ENCODE assay signal across 11 cellular contexts in genomic region chr4:54566608-54567007, GRCh38.
DNase-seq lines count a peak whose midpoint lies in the region; ATAC-seq, FAIRE-seq and TF ChIP-seq lines count a peak whose summit lies in the region.
"Had no signal": no experiment of that assay in that cellular context is flagged by ENCODE, and none has a peak within 500 bp of the region (broad histone marks: within the 10 kb centered on the region; RNA-seq: fewer than 3 reads in every experiment).

No MANE protein-coding gene starts in this region.

- H3K27ac ChIP-seq in smooth muscle cell (ENCODE audit: low read depth) (no peak overlapping the region), sigmoid colon (no peak overlapping the region), substantia nigra (ENCODE audit: low read depth, low read length, poor library complexity, severe bottlenecking) (no peak overlapping the region)
- H3K27ac ChIP-seq: left ventricle myocardium inferior had no signal

- H3K4me1 ChIP-seq in smooth muscle cell (ENCODE audit: low read depth) = peaks cover 12% of the 10 kb centered on the region
- no peaks in the 10 kb centered on the region for H3K4me1 ChIP-seq in sigmoid colon

- no peak for TF ChIP-seq POLR2A in GM18505 (IDR thresholded peaks at IDR 0.05; ENCODE audit: borderline replicate concordance, extremely low read depth, insufficient read depth, insufficient read length)
- TF ChIP-seq POLR2A in sigmoid colon (IDR thresholded peaks at IDR 0.05) = no peak

- H3K27me3 ChIP-seq in smooth muscle cell (ENCODE audit: low read depth) = no peaks in the 10 kb centered on the region
- H3K27me3 ChIP-seq in sigmoid colon = no peaks in the 10 kb centered on the region

- TF ChIP-seq EP300 in sigmoid colon (IDR thresholded peaks at IDR 0.05) = no peak

- peaks cover 12% of the 10 kb centered on the region for H3F3A ChIP-seq in smooth muscle cell (ENCODE audit: low read depth)

- H3K4me2 ChIP-seq in smooth muscle cell = no peak overlapping the region

- peak; percentile 67 for ATAC-seq in GM18505 (IDR thresholded peaks at IDR 0.05; ENCODE audit: unreplicated experiment)
- ATAC-seq in GM21526 (IDR thresholded peaks at IDR 0.05; ENCODE audit: low FRiP score, unreplicated experiment) = peak; percentile 91
- ATAC-seq in HG03520 (IDR thresholded peaks at IDR 0.05; ENCODE audit: unreplicated experiment) = peak; percentile 72

- 77% methylated on average over 5 of the region's 5 CpGs for whole genome bisulfite sequencing in smooth muscle cell (ENCODE audit: low lambda C conversion rate)
- WGBS in sigmoid colon, 2 donors = 12 to 40% methylated on average over 5 of the region's 5 CpGs

- H4K20me1 ChIP-seq in smooth muscle cell (ENCODE audit: low read depth) = no peaks in the 10 kb centered on the region

- H2AFZ ChIP-seq in smooth muscle cell (ENCODE audit: low read depth) = no peak overlapping the region

- H3K36me3 ChIP-seq in smooth muscle cell (ENCODE audit: low read depth) (no peaks in the 10 kb centered on the region), sigmoid colon (no peaks in the 10 kb centered on the region)
- H3K36me3 ChIP-seq: left ventricle myocardium inferior had no signal

- no peaks in the 10 kb centered on the region for H3K79me2 ChIP-seq in smooth muscle cell (ENCODE audit: low read depth)

- intact Hi-C loops in sigmoid colon (cut with DNase I) = no loop called here

- no peak for DNase-seq in RCC 7860 (ENCODE audit: low spot score)
- no peak for DNase-seq in smooth muscle cell (lab: John Stamatoyannopoulos, UW; ENCODE audit: unreplicated experiment)
- DNase-seq in NCI-H446 (lab: John Stamatoyannopoulos, UW) = no peak
- no peak for DNase-seq in sigmoid colon
- DNase-seq in substantia nigra (lab: John Stamatoyannopoulos, UW) = no peak
- DNase-seq: C1 segment of cervical spinal cord, erythroblast, left ventricle myocardium inferior had no signal

- H3K9me3 ChIP-seq in smooth muscle cell (replicated peaks; ENCODE audit: low read depth) (no peaks in the 10 kb centered on the region), sigmoid colon (no peaks in the 10 kb centered on the region)
- H3K9me3 ChIP-seq: left ventricle myocardium inferior had no signal

- FAIRE-seq in RCC 7860 (lab: Jason Lieb, UNC) = peak; percentile 17

- H3K4me3 ChIP-seq in smooth muscle cell (no peak overlapping the region), sigmoid colon (no peak overlapping the region)
- H3K4me3 ChIP-seq: left ventricle myocardium inferior had no signal

- H3K9ac ChIP-seq in smooth muscle cell (ENCODE audit: low read depth) = no peak overlapping the region

- TF ChIP-seq CTCF in smooth muscle cell (IDR thresholded peaks at IDR 0.05; ENCODE audit: borderline replicate concordance, insufficient read depth, poor library complexity, severe bottlenecking) = no peak
- TF ChIP-seq CTCF in sigmoid colon (IDR thresholded peaks at IDR 0.05) = no peak
